In genomic region chr5:64599226-64599625, GRCh38 we compare ENCODE assay signal across 26 cellular contexts.
"Had no signal": no experiment of that assay in that cellular context is flagged by ENCODE, and none has a peak within 500 bp of the region (broad histone marks: within the 10 kb centered on the region; RNA-seq: fewer than 3 reads in every experiment).

No MANE protein-coding gene starts in this region.

- H3K4me3 ChIP-seq: adrenal gland, body of pancreas, esophagus squamous epithelium, gastroesophageal sphincter had no signal

- ATAC-seq: activated CD4-positive, alpha-beta T cell treated with anti-CD3 and anti-CD28 coated beads for 36 hours; activated CD8-positive, alpha-beta memory T cell treated with anti-CD3 and anti-CD28 coated beads, Interleukin-2, amount 10 ng/mL, durations not matched to agents 7 days and 5 days; activated CD8-positive, alpha-beta T cell treated with anti-CD3 and anti-CD28 coated beads, Interleukin-2, amount 10 ng/mL, durations not matched to agents 7 days and 5 days; activated naive CD8-positive, alpha-beta T cell treated with anti-CD3 and anti-CD28 coated beads, Interleukin-2, amount 50 U/mL, for 24 hours; body of pancreas; effector memory CD8-positive, alpha-beta T cell; gastroesophageal sphincter had no signal

- H3K4me1 ChIP-seq: adrenal gland, body of pancreas had no signal

- H3K36me3 ChIP-seq: adrenal gland, esophagus squamous epithelium, gastroesophageal sphincter had no signal

- H3K27ac ChIP-seq: adrenal gland, body of pancreas, esophagus squamous epithelium, gastroesophageal sphincter had no signal

- H3K27me3 ChIP-seq: adrenal gland, body of pancreas, esophagus squamous epithelium, gastroesophageal sphincter had no signal

- DNase-seq: activated CD4-positive, alpha-beta memory T cell treated with anti-CD3 and anti-CD28 coated beads for 36 hours; activated CD4-positive, alpha-beta T cell treated with anti-CD3 and anti-CD28 coated beads for 36 hours; activated CD4-positive, alpha-beta T cell treated with anti-CD3 and anti-CD28 coated beads, Interleukin-2, amount 10 ng/mL, durations not matched to agents 24 days and 14 days; activated CD4-positive, CD25-positive, alpha-beta regulatory T cell; activated CD4-positive, CD25-positive, alpha-beta regulatory T cell treated with anti-CD3 and anti-CD28 coated beads, Interleukin-2, amount 50 U/mL, for 72 hours; activated CD8-positive, alpha-beta memory T cell treated with anti-CD3 and anti-CD28 coated beads, Interleukin-2, amount 10 ng/mL, durations not matched to agents 7 days and 5 days; activated CD8-positive, alpha-beta memory T cell treated with anti-CD3 and anti-CD28 coated beads, Interleukin-2, amount 50 U/mL, for 4 hours; activated CD8-positive, alpha-beta T cell treated with anti-CD3 and anti-CD28 coated beads, Interleukin-2, amount 10 ng/mL, durations not matched to agents 7 days and 5 days; activated effector memory CD4-positive, alpha-beta T cell treated with anti-CD3 and anti-CD28 coated beads, Interleukin-2, amount 50 U/mL, for 16 hours; activated naive CD4-positive, alpha-beta T cell treated with anti-CD3 and anti-CD28 coated beads for 36 hours; activated naive CD8-positive, alpha-beta T cell treated with anti-CD3 and anti-CD28 coated beads for 36 hours; activated naive CD8-positive, alpha-beta T cell treated with anti-CD3 and anti-CD28 coated beads, Interleukin-2, amount 50 U/mL, for 24 hours; activated T-cell treated with anti-CD3 and anti-CD28 coated beads, Interleukin-2, amount 50 U/mL, for 1 hour; activated T-cell treated with anti-CD3 and anti-CD28 coated beads, Interleukin-2, amount 50 U/mL, for 48 hours; adrenal gland; aorta; body of pancreas; cortex of kidney; dermis blood vessel endothelial cell; effector CD4-positive, alpha-beta T cell; effector memory CD8-positive, alpha-beta T cell; erythroblast; esophagus squamous epithelium; foreskin melanocyte; T-helper 9 cell had no signal

- H3K9me3 ChIP-seq: adrenal gland, body of pancreas, esophagus squamous epithelium, gastroesophageal sphincter had no signal
